In the genomic region with DNA sequence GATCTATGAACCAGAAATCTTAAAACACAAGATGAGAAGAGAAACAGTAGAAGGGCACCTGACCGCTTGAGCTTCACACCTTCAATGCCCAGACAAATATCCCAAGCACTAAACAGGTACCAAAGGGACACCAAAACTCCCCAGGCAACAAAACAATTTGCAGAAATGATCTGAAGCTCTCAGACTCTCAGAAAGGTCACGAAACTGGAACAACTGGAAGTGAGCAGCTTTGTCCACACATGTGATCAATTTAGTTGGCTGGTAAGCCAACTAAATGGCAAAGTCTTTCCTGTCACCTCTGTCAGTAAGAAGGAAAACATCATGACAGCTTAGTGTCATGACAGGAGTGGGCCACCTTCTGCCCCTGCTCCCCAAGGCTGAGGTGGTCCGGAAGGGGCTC, we compare ENCODE assay signal across 10 cellular contexts. TPM values are rescaled to one million over a fixed set of nuclear protein-coding genes. Genes with fewer than 3 reads are reported as not detected.
DNase-seq lines count a peak whose midpoint lies in the region; ATAC-seq and TF ChIP-seq lines count a peak whose summit lies in the region.
"Had no signal": no experiment of that assay in that cellular context is flagged by ENCODE, and none has a peak within 500 bp of the region (broad histone marks: within the 10 kb centered on the region; RNA-seq: fewer than 3 reads in every experiment).

No MANE protein-coding gene starts in this region.

- ATAC-seq in activated naive CD4-positive, alpha-beta T cell treated with anti-CD3 and anti-CD28 coated beads, Interleukin-2, amount 50 U/mL, for 72 hours = no peak
- ATAC-seq in stimulated activated naive CD8-positive, alpha-beta T cell treated with anti-CD3 and anti-CD28 coated beads, Interleukin-15, amount 100 ng/mL, for 72 hours = no peak
- ATAC-seq in PC-3 (no peak), HG03139 (IDR thresholded peaks at IDR 0.05; ENCODE audit: unreplicated experiment) (no peak)
- ATAC-seq: stimulated activated naive B cell treated with anti-CD40 and anti-IgM and Interleukin-4, amounts not matched to agents 10 μg/mL and 1 μg/mL and 100 μg/mL, for 72 hours had no signal

- DNase-seq in activated naive CD4-positive, alpha-beta T cell treated with anti-CD3 and anti-CD28 coated beads, Interleukin-2, amount 50 U/mL, for 72 hours (ENCODE audit: low spot score in 2 of 2) = no peak
- no peak for DNase-seq in activated naive CD4-positive, alpha-beta T cell treated with anti-CD3 and anti-CD28 coated beads for 36 hours
- DNase-seq in endothelial cell (ENCODE audit: low spot score) = no peak
- no peak for DNase-seq in stimulated activated naive CD8-positive, alpha-beta T cell treated with anti-CD3 and anti-CD28 coated beads, Interleukin-15, amount 100 ng/mL, for 72 hours
- DNase-seq in activated CD4-positive, CD25-positive, alpha-beta regulatory T cell treated with anti-CD3 and anti-CD28 coated beads, Interleukin-2, amount 50 U/mL, for 72 hours = no peak
- no peak for DNase-seq in PC-3
- DNase-seq: small intestine; stimulated activated naive B cell treated with anti-CD40 and anti-IgM and Interleukin-4, amounts not matched to agents 10 μg/mL and 1 μg/mL and 100 μg/mL, for 72 hours had no signal

- H3K27ac ChIP-seq in OCI-LY1 (ENCODE audit: low read depth, low read length, poor library complexity, severe bottlenecking) = no peak overlapping the region
- no peak overlapping the region for H3K27ac ChIP-seq in PC-3 (ENCODE audit: low read length)

- peaks cover 60% of the 10 kb centered on the region for H3K4me1 ChIP-seq in OCI-LY1 (ENCODE audit: insufficient read depth, low read length, severe bottlenecking)
- H3K4me1 ChIP-seq in PC-3 (ENCODE audit: insufficient read depth, low read length) = peaks cover 8% of the 10 kb centered on the region

- no peaks in the 10 kb centered on the region for H3K27me3 Mint-ChIP-seq in activated naive CD4-positive, alpha-beta T cell treated with anti-CD3 and anti-CD28 coated beads for 36 hours (ENCODE audit: low read depth)
- H3K27me3 Mint-ChIP-seq in endothelial cell (ENCODE audit: unreplicated experiment) = peaks cover 16% of the 10 kb centered on the region
- H3K27me3 Mint-ChIP-seq in stimulated activated naive CD8-positive, alpha-beta T cell treated with anti-CD3 and anti-CD28 coated beads, Interleukin-15, amount 100 ng/mL, for 72 hours = no peaks in the 10 kb centered on the region
- H3K27me3 Mint-ChIP-seq: stimulated activated naive B cell treated with anti-CD40 and anti-IgM and Interleukin-4, amounts not matched to agents 10 μg/mL and 1 μg/mL and 100 μg/mL, for 72 hours had no signal

- H3K9me3 ChIP-seq in OCI-LY1 (ENCODE audit: low read length) (no peaks in the 10 kb centered on the region), PC-3 (ENCODE audit: low read length) (no peaks in the 10 kb centered on the region)

- no peaks in the 10 kb centered on the region for H3K9me2 ChIP-seq in OCI-LY1 (ENCODE audit: low read depth, low read length)
- H3K9me2 ChIP-seq in PC-3 (replicated peaks; ENCODE audit: low read length) = no peaks in the 10 kb centered on the region

- H3K4me2 ChIP-seq in OCI-LY1 (ENCODE audit: low read length) = peak overlapping the region; percentile 29; the same call in 1 of the 2 replicates
- H3K4me2 ChIP-seq in PC-3 (ENCODE audit: low read length) = no peak overlapping the region

- POLR2A ChIA-PET in PC-3 (lab: Charles Lee; ENCODE audit: unreplicated experiment) = no interaction called here

- H3K36me3 Mint-ChIP-seq in activated naive CD4-positive, alpha-beta T cell treated with anti-CD3 and anti-CD28 coated beads, Interleukin-2, amount 50 U/mL, for 72 hours = peaks cover 5 to 16% of the 10 kb centered on the region in 2 donors
- H3K36me3 Mint-ChIP-seq in activated naive CD4-positive, alpha-beta T cell treated with anti-CD3 and anti-CD28 coated beads for 36 hours (ENCODE audit: low read depth) = peaks cover 8% of the 10 kb centered on the region
- no peaks in the 10 kb centered on the region for H3K36me3 Mint-ChIP-seq in endothelial cell (ENCODE audit: low read depth, unreplicated experiment)

- peaks cover 62% of the 10 kb centered on the region for H3K79me2 ChIP-seq in OCI-LY1 (ENCODE audit: insufficient read depth, low read length)
- peaks cover 95% of the 10 kb centered on the region for H3K79me2 ChIP-seq in PC-3 (ENCODE audit: low read length)

- no peaks in the 10 kb centered on the region for H3K9me3 Mint-ChIP-seq in activated naive CD4-positive, alpha-beta T cell treated with anti-CD3 and anti-CD28 coated beads, Interleukin-2, amount 50 U/mL, for 72 hours
- H3K9me3 Mint-ChIP-seq in activated naive CD4-positive, alpha-beta T cell treated with anti-CD3 and anti-CD28 coated beads for 36 hours = no peaks in the 10 kb centered on the region
- no peaks in the 10 kb centered on the region for H3K9me3 Mint-ChIP-seq in endothelial cell (ENCODE audit: unreplicated experiment)
- no peaks in the 10 kb centered on the region for H3K9me3 Mint-ChIP-seq in stimulated activated naive CD8-positive, alpha-beta T cell treated with anti-CD3 and anti-CD28 coated beads, Interleukin-15, amount 100 ng/mL, for 72 hours
- H3K9me3 Mint-ChIP-seq: stimulated activated naive B cell treated with anti-CD40 and anti-IgM and Interleukin-4, amounts not matched to agents 10 μg/mL and 1 μg/mL and 100 μg/mL, for 72 hours had no signal

- H2AFZ ChIP-seq in OCI-LY1 (ENCODE audit: low read length) (no peak overlapping the region), PC-3 (ENCODE audit: low read length) (no peak overlapping the region)

- CTCF ChIA-PET in activated naive CD4-positive, alpha-beta T cell treated with anti-CD3 and anti-CD28 coated beads for 36 hours (lab: Charles Lee) = no interaction called here
- CTCF ChIA-PET in PC-3 (lab: Charles Lee) = no interaction called here

- peaks cover 43% of the 10 kb centered on the region for H3K4me1 Mint-ChIP-seq in activated naive CD4-positive, alpha-beta T cell treated with anti-CD3 and anti-CD28 coated beads for 36 hours (ENCODE audit: low read depth)
- H3K4me1 Mint-ChIP-seq in endothelial cell (ENCODE audit: unreplicated experiment) = peaks cover 38% of the 10 kb centered on the region
- H3K4me1 Mint-ChIP-seq in stimulated activated naive CD8-positive, alpha-beta T cell treated with anti-CD3 and anti-CD28 coated beads, Interleukin-15, amount 100 ng/mL, for 72 hours = peaks cover 75% of the 10 kb centered on the region

- intact Hi-C loops in activated naive CD4-positive, alpha-beta T cell treated with anti-CD3 and anti-CD28 coated beads for 36 hours (cut with micrococcal nuclease) = no loop called here
- intact Hi-C loops in PC-3 (cut with micrococcal nuclease) = no loop called here

- no peaks in the 10 kb centered on the region for H3K27me3 ChIP-seq in OCI-LY1 (ENCODE audit: insufficient read depth, low read length)
- H3K27me3 ChIP-seq in PC-3 (ENCODE audit: low read length) = no peaks in the 10 kb centered on the region

- H3K4me3 ChIP-seq in OCI-LY1 (ENCODE audit: low read depth, low read length, poor library complexity, severe bottlenecking) (peak overlapping the region; percentile 2), PC-3 (ENCODE audit: low read length) (no peak overlapping the region)

- peaks cover 18% of the 10 kb centered on the region; the same call in 1 of the 2 replicates for H3K36me3 ChIP-seq in OCI-LY1 (ENCODE audit: insufficient read depth, low read length)
- H3K36me3 ChIP-seq in PC-3 (ENCODE audit: low read depth, low read length) = peaks cover 4% of the 10 kb centered on the region; the same call in 1 of the 2 replicates

- H4K20me1 ChIP-seq in OCI-LY1 (ENCODE audit: insufficient read depth, low read length) = no peaks in the 10 kb centered on the region
- H4K20me1 ChIP-seq in PC-3 (ENCODE audit: low read length) = peaks cover 7% of the 10 kb centered on the region; the same call in 1 of the 2 replicates

- H3K4me3 Mint-ChIP-seq in activated naive CD4-positive, alpha-beta T cell treated with anti-CD3 and anti-CD28 coated beads for 36 hours = no peak overlapping the region
- H3K4me3 Mint-ChIP-seq in endothelial cell (ENCODE audit: unreplicated experiment) = peak overlapping the region; percentile 26
- H3K4me3 Mint-ChIP-seq in stimulated activated naive CD8-positive, alpha-beta T cell treated with anti-CD3 and anti-CD28 coated beads, Interleukin-15, amount 100 ng/mL, for 72 hours = peak overlapping the region in 1 of 2 donors; percentile 3

- H3F3A ChIP-seq in OCI-LY1 (ENCODE audit: insufficient read depth, low read length) (no peaks in the 10 kb centered on the region), PC-3 (ENCODE audit: low read length, unreplicated experiment) (no peaks in the 10 kb centered on the region)

- no TSS peak for BruUV-seq in PC-3 (replicated peaks; lab: Mats Ljungman, UMichigan)

- TF ChIP-seq CTCF in OCI-LY1 (IDR thresholded peaks at IDR 0.05; ENCODE audit: low read length) = no peak
- no peak for TF ChIP-seq CTCF in endothelial cell (IDR thresholded peaks at IDR 0.05; ENCODE audit: unreplicated experiment)
- TF ChIP-seq CTCF in PC-3 (conservative IDR thresholded peaks at IDR 0.05; ENCODE audit: low read depth, low read length) = no peak

- peak overlapping the region; percentile 47 to 81 for H3K27ac Mint-ChIP-seq in activated naive CD4-positive, alpha-beta T cell treated with anti-CD3 and anti-CD28 coated beads, Interleukin-2, amount 50 U/mL, for 72 hours
- no peak overlapping the region for H3K27ac Mint-ChIP-seq in activated naive CD4-positive, alpha-beta T cell treated with anti-CD3 and anti-CD28 coated beads for 36 hours
- peak overlapping the region; percentile 55 for H3K27ac Mint-ChIP-seq in endothelial cell (ENCODE audit: unreplicated experiment)
- H3K27ac Mint-ChIP-seq in stimulated activated naive CD8-positive, alpha-beta T cell treated with anti-CD3 and anti-CD28 coated beads, Interleukin-15, amount 100 ng/mL, for 72 hours = peak overlapping the region; percentile 3 to 19
- H3K27ac Mint-ChIP-seq: stimulated activated naive B cell treated with anti-CD40 and anti-IgM and Interleukin-4, amounts not matched to agents 10 μg/mL and 1 μg/mL and 100 μg/mL, for 72 hours had no signal

- H3K9ac ChIP-seq in OCI-LY1 (ENCODE audit: low read length) = peak overlapping the region; percentile 15; the same call in 1 of the 2 replicates
- H3K9ac ChIP-seq in PC-3 (ENCODE audit: low read length) = no peak overlapping the region

RNA-seq across cellular contexts. Expression of a gene that starts 4.1 kb away (rescaled TPM):
- 10 to 100 TPM; 14.0 to 14.1 TPM for total RNA-seq in activated naive CD4-positive, alpha-beta T cell treated with anti-CD3 and anti-CD28 coated beads, Interleukin-2, amount 50 U/mL, for 72 hours
- 1 to 10 TPM; 7.6 to 8.2 TPM for total RNA-seq in activated naive CD4-positive, alpha-beta T cell treated with anti-CD3 and anti-CD28 coated beads for 36 hours
- total RNA-seq in endothelial cell (ENCODE audit: unreplicated experiment) (10.1 TPM), PC-3 (2014; rRNA removed) (10.6 and 13.2 TPM in 2 replicates)
